15 cellular contexts compared by ENCODE assay signal in the genomic region with DNA sequence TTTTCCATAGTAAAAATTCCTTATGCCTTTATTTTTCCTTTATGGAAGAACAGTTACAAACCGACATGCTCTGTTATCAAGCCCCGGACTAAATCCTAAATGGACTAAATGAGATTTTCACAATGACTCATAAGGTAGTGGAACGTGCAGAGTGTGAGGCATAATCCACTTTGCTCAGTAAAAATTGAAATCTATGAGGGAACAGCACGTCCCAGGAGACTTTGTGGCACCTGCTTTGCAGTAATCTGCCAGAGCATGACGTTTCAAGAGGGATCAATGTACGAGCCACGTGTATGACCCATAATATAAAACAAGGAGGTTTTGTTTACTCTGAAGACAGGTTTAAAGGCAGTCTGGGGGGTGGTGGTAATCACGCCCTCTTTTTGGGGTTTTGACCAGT.
A peak's percentile ranks its signal among the peaks of the same experiment; 100 is the strongest.
DNase-seq lines count a peak whose midpoint lies in the region; ATAC-seq and TF ChIP-seq lines count a peak whose summit lies in the region.
"Had no signal": no experiment of that assay in that cellular context is flagged by ENCODE, and none has a peak within 500 bp of the region (broad histone marks: within the 10 kb centered on the region; RNA-seq: fewer than 3 reads in every experiment).

No MANE protein-coding gene starts in this region.

- no peak overlapping the region for H3K4me3 Mint-ChIP-seq in activated CD4-positive, alpha-beta T cell treated with anti-CD3 and anti-CD28 coated beads, Interleukin-2, amount 10 ng/mL, durations not matched to agents 24 days and 14 days

- peaks cover 20% of the 10 kb centered on the region for H3K36me3 Mint-ChIP-seq in activated CD4-positive, alpha-beta T cell treated with anti-CD3 and anti-CD28 coated beads, Interleukin-2, amount 10 ng/mL, durations not matched to agents 24 days and 14 days (ENCODE audit: low read depth)

- no peak overlapping the region for H3K27ac Mint-ChIP-seq in activated CD4-positive, alpha-beta T cell treated with anti-CD3 and anti-CD28 coated beads, Interleukin-2, amount 10 ng/mL, durations not matched to agents 24 days and 14 days

- no peak for ATAC-seq in HG03097 (IDR thresholded peaks at IDR 0.05; ENCODE audit: low FRiP score, unreplicated experiment)

- no peaks in the 10 kb centered on the region for H3K9me3 ChIP-seq in WERI-Rb-1 (ENCODE audit: severe bottlenecking)
- H3K9me3 ChIP-seq: right atrium auricular region had no signal

- no peak overlapping the region for H3K4me3 ChIP-seq in WERI-Rb-1 (ENCODE audit: low read depth, low read length)
- H3K4me3 ChIP-seq: cardiac muscle cell, right atrium auricular region had no signal

- intact Hi-C loops in activated CD4-positive, alpha-beta T cell treated with anti-CD3 and anti-CD28 coated beads, Interleukin-2, amount 10 ng/mL, durations not matched to agents 24 days and 14 days (cut with micrococcal nuclease) = no loop called here

- in situ Hi-C loops in GM13977 (cut with MboI; ENCODE audit: low pct_unique_long_range_greater_than_20kb, low sequenced_read_pairs, unreplicated experiment) = loop anchor here (25.0 kb wide), 1 partner anchor 270 kb away; no protein-coding TSS in a partner anchor

- H3K36me3 ChIP-seq in WERI-Rb-1 = no peaks in the 10 kb centered on the region; the same call in 1 of the 2 replicates

- no peaks in the 10 kb centered on the region for H3K27me3 Mint-ChIP-seq in activated CD4-positive, alpha-beta T cell treated with anti-CD3 and anti-CD28 coated beads, Interleukin-2, amount 10 ng/mL, durations not matched to agents 24 days and 14 days

- H3K27me3 ChIP-seq in WERI-Rb-1 (ENCODE audit: insufficient read depth, low read depth, severe bottlenecking) = no peaks in the 10 kb centered on the region
- H3K27me3 ChIP-seq: cardiac muscle cell, right atrium auricular region had no signal

- H3K27ac ChIP-seq in WERI-Rb-1 = no peak overlapping the region
- H3K27ac ChIP-seq: cardiac muscle cell, right atrium auricular region had no signal

- DNase-seq in activated CD4-positive, alpha-beta T cell treated with anti-CD3 and anti-CD28 coated beads, Interleukin-2, amount 10 ng/mL, durations not matched to agents 24 days and 14 days = peak; percentile 36
- no peak for DNase-seq in activated CD4-positive, alpha-beta T cell treated with anti-CD3 and anti-CD28 coated beads, Interleukin-2, amount 50 U/mL, for 4 hours
- DNase-seq in NCI-H187 (lab: John Stamatoyannopoulos, UW) = peak; percentile 18 to 79
- peak; percentile 28 for DNase-seq in WERI-Rb-1
- no peak for DNase-seq in activated gamma-delta T cell treated with Interleukin-2 at 50 U/mL for 16 hours
- no peak for DNase-seq in glomerular visceral epithelial cell (ENCODE audit: extremely low spot score)
- DNase-seq in GM13977 (ENCODE audit: low spot score) = no peak
- DNase-seq: activated CD4-positive, alpha-beta T cell treated with anti-CD3 and anti-CD28 coated beads for 4 hours; activated effector memory CD4-positive, alpha-beta T cell treated with Interleukin-2 at 50 U/mL for 16 hours; EL; GOT3; Kasumi-1 had no signal

- TF ChIP-seq CTCF in WERI-Rb-1 (IDR thresholded peaks at IDR 0.05; ENCODE audit: low read depth, low read length) (no peak), GM13977 (IDR thresholded peaks at IDR 0.05; ENCODE audit: extremely low read depth, insufficient read depth, missing control alignments) (no peak)

- peaks cover 6% of the 10 kb centered on the region for H3K9me3 Mint-ChIP-seq in activated CD4-positive, alpha-beta T cell treated with anti-CD3 and anti-CD28 coated beads, Interleukin-2, amount 10 ng/mL, durations not matched to agents 24 days and 14 days

- peaks cover 11% of the 10 kb centered on the region for H3K4me1 Mint-ChIP-seq in activated CD4-positive, alpha-beta T cell treated with anti-CD3 and anti-CD28 coated beads, Interleukin-2, amount 10 ng/mL, durations not matched to agents 24 days and 14 days

Comparison
In these comparisons a context has a peak if more than half of its experiments do, and no peak if none do; other contexts are left out.
1. DNase-seq: peak in activated CD4-positive, alpha-beta T cell treated with anti-CD3 and anti-CD28 coated beads, Interleukin-2, amount 10 ng/mL, durations not matched to agents 24 days and 14 days (single experiment), NCI-H187 (2 of 2) and WERI-Rb-1 (single experiment); none in activated CD4-positive, alpha-beta T cell treated with anti-CD3 and anti-CD28 coated beads, Interleukin-2, amount 50 U/mL, for 4 hours (0 of 2), activated gamma-delta T cell treated with Interleukin-2 at 50 U/mL for 16 hours (single experiment), glomerular visceral epithelial cell (single experiment) and GM13977 (single experiment).